27 cellular contexts compared by ENCODE assay signal in the genomic region with DNA sequence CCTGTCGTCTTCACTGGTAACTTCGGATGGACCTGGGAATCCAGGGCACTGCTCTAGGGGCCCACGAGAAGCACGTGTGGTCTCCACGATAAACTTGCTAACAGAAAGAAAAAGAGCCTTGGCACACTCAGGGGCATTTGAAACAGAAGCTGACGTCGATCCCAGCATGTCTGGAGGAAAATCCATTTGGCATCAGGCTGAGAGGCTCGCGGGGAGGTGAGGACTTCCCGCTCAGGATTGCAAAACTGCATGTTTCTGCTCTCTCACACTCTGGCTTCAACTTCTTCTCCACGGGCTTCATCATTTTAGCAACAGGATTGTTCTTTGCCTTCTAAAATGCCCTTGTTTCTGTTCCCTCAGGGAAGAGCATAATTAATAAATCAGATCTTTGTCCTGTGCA.
"Had no signal": no experiment of that assay in that cellular context is flagged by ENCODE, and none has a peak within 500 bp of the region (broad histone marks: within the 10 kb centered on the region; RNA-seq: fewer than 3 reads in every experiment).

No MANE protein-coding gene starts in this region.

- H3K36me3 ChIP-seq: breast epithelium, gastroesophageal sphincter, heart left ventricle, transverse colon had no signal

- DNase-seq: activated B cell treated with CpG ODN at 0.5 μM for 24 hours; activated CD4-positive, alpha-beta T cell treated with anti-CD3 and anti-CD28 coated beads for 36 hours; activated CD8-positive, alpha-beta memory T cell treated with anti-CD3 and anti-CD28 coated beads, Interleukin-2, amount 50 U/mL, for 4 hours; activated effector memory CD4-positive, alpha-beta T cell treated with anti-CD3 and anti-CD28 coated beads, Interleukin-2, amount 50 U/mL, for 16 hours; activated naive CD4-positive, alpha-beta T cell treated with anti-CD3 and anti-CD28 coated beads for 36 hours; activated naive CD8-positive, alpha-beta T cell treated with anti-CD3 and anti-CD28 coated beads for 36 hours; activated T-cell treated with anti-CD3 and anti-CD28 coated beads, Interleukin-2, amount 50 U/mL, for 1 hour; amniotic stem cell; dermis blood vessel endothelial cell; effector CD8-positive, alpha-beta T cell; heart left ventricle; immature natural killer cell; mesendoderm; mucosa of descending colon; posterior cingulate gyrus; stimulated activated CD4-positive, alpha-beta T cell treated with anti-CD3 and anti-CD28 coated beads, Interleukin-2, amount 100 ng/mL, for 48 hours; stimulated activated naive CD4-positive, alpha-beta T cell treated with Interleukin-2 at 50 U/mL for 16 hours; T-helper 1 cell; testis; transverse colon had no signal

- ATAC-seq: activated CD4-positive, alpha-beta T cell treated with anti-CD3 and anti-CD28 coated beads for 36 hours; gastroesophageal sphincter; heart left ventricle; mucosa of descending colon; natural killer cell treated with Interleukin-12 subunit alpha and Interleukin-12 subunit beta and Interleukin-15 and Interleukin-18, amount 100 ng/mL, for 72 hours; right cardiac atrium had no signal

- H3K9me3 Mint-ChIP-seq: activated B cell treated with CpG ODN at 0.5 μM for 24 hours; activated naive CD4-positive, alpha-beta T cell treated with anti-CD3 and anti-CD28 coated beads for 36 hours; activated naive CD8-positive, alpha-beta T cell treated with anti-CD3 and anti-CD28 coated beads for 36 hours; activated T-helper 1 cell treated with anti-CD3 and anti-CD28 coated beads, Interleukin-12 subunit alpha, Interleukin-12 subunit beta, Interleukin-2, Interleukin-4 antibody, amounts not matched to agents 30 ng/mL and 10 ng/mL and 1 ng/mL, durations not matched to agents 14 hours and 24 hours and 36 hours; immature natural killer cell; natural killer cell treated with Interleukin-12 subunit alpha and Interleukin-12 subunit beta and Interleukin-15 and Interleukin-18, amount 100 ng/mL, for 72 hours; T-helper 2 cell treated with Interferon-gamma antibody and Interleukin-4, amounts not matched to agents 5 μg/mL and 100 μg/mL, for 36 hours had no signal

- H3K4me3 ChIP-seq: breast epithelium, gastroesophageal sphincter, heart left ventricle, mucosa of descending colon, testis, transverse colon had no signal

- H3K36me3 Mint-ChIP-seq: activated naive CD8-positive, alpha-beta T cell treated with anti-CD3 and anti-CD28 coated beads for 36 hours; immature natural killer cell; natural killer cell treated with Interleukin-12 subunit alpha and Interleukin-12 subunit beta and Interleukin-15 and Interleukin-18, amount 100 ng/mL, for 72 hours had no signal

- H3K9me3 ChIP-seq: breast epithelium, gastroesophageal sphincter, heart left ventricle, mucosa of descending colon, testis, transverse colon had no signal

- H3K4me1 ChIP-seq: breast epithelium, gastroesophageal sphincter, heart left ventricle, testis, transverse colon had no signal

- H3K27ac ChIP-seq: breast epithelium, epithelial cell of prostate, gastroesophageal sphincter, heart left ventricle, testis, transverse colon had no signal

- H3K4me3 Mint-ChIP-seq: activated B cell treated with CpG ODN at 0.5 μM for 24 hours; activated CD4-positive, alpha-beta T cell treated with anti-CD3 and anti-CD28 coated beads for 36 hours; activated naive CD4-positive, alpha-beta T cell treated with anti-CD3 and anti-CD28 coated beads for 36 hours; activated naive CD8-positive, alpha-beta T cell treated with anti-CD3 and anti-CD28 coated beads for 36 hours; activated T-helper 1 cell treated with anti-CD3 and anti-CD28 coated beads, Interleukin-12 subunit alpha, Interleukin-12 subunit beta, Interleukin-2, Interleukin-4 antibody, amounts not matched to agents 30 ng/mL and 10 ng/mL and 1 ng/mL, durations not matched to agents 14 hours and 24 hours and 36 hours; immature natural killer cell; natural killer cell treated with Interleukin-12 subunit alpha and Interleukin-12 subunit beta and Interleukin-15 and Interleukin-18, amount 100 ng/mL, for 72 hours; T-helper 2 cell treated with Interferon-gamma antibody and Interleukin-4, amounts not matched to agents 5 μg/mL and 100 μg/mL, for 36 hours had no signal

- H3K27ac Mint-ChIP-seq: activated B cell treated with CpG ODN at 0.5 μM for 24 hours; activated CD4-positive, alpha-beta T cell treated with anti-CD3 and anti-CD28 coated beads for 36 hours; activated naive CD4-positive, alpha-beta T cell treated with anti-CD3 and anti-CD28 coated beads for 36 hours; activated naive CD8-positive, alpha-beta T cell treated with anti-CD3 and anti-CD28 coated beads for 36 hours; activated T-helper 1 cell treated with anti-CD3 and anti-CD28 coated beads, Interleukin-12 subunit alpha, Interleukin-12 subunit beta, Interleukin-2, Interleukin-4 antibody, amounts not matched to agents 30 ng/mL and 10 ng/mL and 1 ng/mL, durations not matched to agents 14 hours and 24 hours and 36 hours; immature natural killer cell; natural killer cell treated with Interleukin-12 subunit alpha and Interleukin-12 subunit beta and Interleukin-15 and Interleukin-18, amount 100 ng/mL, for 72 hours; T-helper 2 cell treated with Interferon-gamma antibody and Interleukin-4, amounts not matched to agents 5 μg/mL and 100 μg/mL, for 36 hours had no signal

- H3K4me1 Mint-ChIP-seq: activated B cell treated with CpG ODN at 0.5 μM for 24 hours; activated CD4-positive, alpha-beta T cell treated with anti-CD3 and anti-CD28 coated beads for 36 hours; activated naive CD8-positive, alpha-beta T cell treated with anti-CD3 and anti-CD28 coated beads for 36 hours; immature natural killer cell had no signal

- H3K27me3 ChIP-seq: breast epithelium, testis, transverse colon had no signal
